Comparison of ENCODE assay signal across 1 cellular context in genomic region chr15:80251505-80252280, GRCh38.
TF ChIP-seq lines count a peak whose summit lies in the region.

Gene CTXND1 (minus strand): TSS chr15:80252213. CDS start chr15:80201949, 50,264 bp downstream.

TF ChIP-seq in GM23338, 12 proteins besides CTCF, POLR2A, EP300 and RAD21 (continued from another document):
- TF ChIP-seq, protein P1, sequence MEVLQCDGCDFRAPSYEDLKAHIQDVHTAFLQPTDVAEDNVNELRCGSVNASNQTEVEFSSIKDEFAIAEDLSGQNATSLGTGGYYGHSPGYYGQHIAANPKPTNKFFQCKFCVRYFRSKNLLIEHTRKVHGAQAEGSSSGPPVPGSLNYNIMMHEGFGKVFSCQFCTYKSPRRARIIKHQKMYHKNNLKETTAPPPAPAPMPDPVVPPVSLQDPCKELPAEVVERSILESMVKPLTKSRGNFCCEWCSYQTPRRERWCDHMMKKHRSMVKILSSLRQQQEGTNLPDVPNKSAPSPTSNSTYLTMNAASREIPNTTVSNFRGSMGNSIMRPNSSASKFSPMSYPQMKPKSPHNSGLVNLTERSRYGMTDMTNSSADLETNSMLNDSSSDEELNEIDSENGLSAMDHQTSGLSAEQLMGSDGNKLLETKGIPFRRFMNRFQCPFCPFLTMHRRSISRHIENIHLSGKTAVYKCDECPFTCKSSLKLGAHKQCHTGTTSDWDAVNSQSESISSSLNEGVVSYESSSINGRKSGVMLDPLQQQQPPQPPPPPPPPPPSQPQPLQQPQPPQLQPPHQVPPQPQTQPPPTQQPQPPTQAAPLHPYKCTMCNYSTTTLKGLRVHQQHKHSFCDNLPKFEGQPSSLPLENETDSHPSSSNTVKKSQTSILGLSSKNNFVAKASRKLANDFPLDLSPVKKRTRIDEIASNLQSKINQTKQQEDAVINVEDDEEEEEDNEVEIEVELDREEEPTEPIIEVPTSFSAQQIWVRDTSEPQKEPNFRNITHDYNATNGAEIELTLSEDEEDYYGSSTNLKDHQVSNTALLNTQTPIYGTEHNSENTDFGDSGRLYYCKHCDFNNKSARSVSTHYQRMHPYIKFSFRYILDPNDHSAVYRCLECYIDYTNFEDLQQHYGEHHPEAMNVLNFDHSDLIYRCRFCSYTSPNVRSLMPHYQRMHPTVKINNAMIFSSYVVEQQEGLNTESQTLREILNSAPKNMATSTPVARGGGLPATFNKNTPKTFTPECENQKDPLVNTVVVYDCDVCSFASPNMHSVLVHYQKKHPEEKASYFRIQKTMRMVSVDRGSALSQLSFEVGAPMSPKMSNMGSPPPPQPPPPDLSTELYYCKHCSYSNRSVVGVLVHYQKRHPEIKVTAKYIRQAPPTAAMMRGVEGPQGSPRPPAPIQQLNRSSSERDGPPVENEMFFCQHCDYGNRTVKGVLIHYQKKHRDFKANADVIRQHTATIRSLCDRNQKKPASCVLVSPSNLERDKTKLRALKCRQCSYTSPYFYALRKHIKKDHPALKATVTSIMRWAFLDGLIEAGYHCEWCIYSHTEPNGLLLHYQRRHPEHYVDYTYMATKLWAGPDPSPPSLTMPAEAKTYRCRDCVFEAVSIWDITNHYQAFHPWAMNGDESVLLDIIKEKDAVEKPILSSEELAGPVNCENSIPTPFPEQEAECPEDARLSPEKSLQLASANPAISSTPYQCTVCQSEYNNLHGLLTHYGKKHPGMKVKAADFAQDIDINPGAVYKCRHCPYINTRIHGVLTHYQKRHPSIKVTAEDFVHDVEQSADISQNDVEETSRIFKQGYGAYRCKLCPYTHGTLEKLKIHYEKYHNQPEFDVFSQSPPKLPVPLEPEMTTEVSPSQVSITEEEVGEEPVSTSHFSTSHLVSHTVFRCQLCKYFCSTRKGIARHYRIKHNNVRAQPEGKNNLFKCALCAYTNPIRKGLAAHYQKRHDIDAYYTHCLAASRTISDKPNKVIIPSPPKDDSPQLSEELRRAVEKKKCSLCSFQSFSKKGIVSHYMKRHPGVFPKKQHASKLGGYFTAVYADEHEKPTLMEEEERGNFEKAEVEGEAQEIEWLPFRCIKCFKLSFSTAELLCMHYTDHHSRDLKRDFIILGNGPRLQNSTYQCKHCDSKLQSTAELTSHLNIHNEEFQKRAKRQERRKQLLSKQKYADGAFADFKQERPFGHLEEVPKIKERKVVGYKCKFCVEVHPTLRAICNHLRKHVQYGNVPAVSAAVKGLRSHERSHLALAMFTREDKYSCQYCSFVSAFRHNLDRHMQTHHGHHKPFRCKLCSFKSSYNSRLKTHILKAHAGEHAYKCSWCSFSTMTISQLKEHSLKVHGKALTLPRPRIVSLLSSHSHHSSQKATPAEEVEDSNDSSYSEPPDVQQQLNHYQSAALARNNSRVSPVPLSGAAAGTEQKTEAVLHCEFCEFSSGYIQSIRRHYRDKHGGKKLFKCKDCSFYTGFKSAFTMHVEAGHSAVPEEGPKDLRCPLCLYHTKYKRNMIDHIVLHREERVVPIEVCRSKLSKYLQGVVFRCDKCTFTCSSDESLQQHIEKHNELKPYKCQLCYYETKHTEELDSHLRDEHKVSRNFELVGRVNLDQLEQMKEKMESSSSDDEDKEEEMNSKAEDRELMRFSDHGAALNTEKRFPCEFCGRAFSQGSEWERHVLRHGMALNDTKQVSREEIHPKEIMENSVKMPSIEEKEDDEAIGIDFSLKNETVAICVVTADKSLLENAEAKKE (CRISPR knock-in tag; IDR thresholded peaks at IDR 0.05): no peak
TF ChIP-seq in GM23338: peak in this region for 0.
